ENCODE assay signal across 2 cellular contexts in the genomic region with DNA sequence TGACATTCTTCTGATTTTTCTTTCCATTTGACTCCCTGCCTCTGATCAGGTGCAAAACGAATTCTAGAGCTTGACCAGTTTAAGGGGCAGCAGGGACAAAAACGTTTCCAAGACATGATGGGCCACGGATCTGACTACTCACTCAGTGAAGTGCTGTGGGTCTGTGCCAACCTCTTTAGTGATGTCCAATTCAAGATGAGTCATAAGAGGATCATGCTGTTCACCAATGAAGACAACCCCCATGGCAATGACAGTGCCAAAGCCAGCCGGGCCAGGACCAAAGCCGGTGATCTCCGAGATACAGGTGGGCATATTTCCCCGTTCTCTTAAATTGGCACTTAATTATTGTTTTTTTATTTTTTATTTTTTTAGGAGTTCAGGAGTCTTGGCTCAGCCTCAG.
A peak's percentile ranks its signal among the peaks of the same experiment; 100 is the strongest.
TF ChIP-seq lines count a peak whose summit lies in the region.

No MANE protein-coding gene starts in this region.

TF ChIP-seq in HEK293, 187 proteins besides CTCF, POLR2A, EP300 and RAD21:
- no peak for TF ChIP-seq ZIC2 (tag by site-specific recombination; IDR thresholded peaks at IDR 0.05)
- no peak for TF ChIP-seq ZNF292 (tag by site-specific recombination; IDR thresholded peaks at IDR 0.05; ENCODE audit: borderline replicate concordance, low read depth)
- TF ChIP-seq, protein P1, sequence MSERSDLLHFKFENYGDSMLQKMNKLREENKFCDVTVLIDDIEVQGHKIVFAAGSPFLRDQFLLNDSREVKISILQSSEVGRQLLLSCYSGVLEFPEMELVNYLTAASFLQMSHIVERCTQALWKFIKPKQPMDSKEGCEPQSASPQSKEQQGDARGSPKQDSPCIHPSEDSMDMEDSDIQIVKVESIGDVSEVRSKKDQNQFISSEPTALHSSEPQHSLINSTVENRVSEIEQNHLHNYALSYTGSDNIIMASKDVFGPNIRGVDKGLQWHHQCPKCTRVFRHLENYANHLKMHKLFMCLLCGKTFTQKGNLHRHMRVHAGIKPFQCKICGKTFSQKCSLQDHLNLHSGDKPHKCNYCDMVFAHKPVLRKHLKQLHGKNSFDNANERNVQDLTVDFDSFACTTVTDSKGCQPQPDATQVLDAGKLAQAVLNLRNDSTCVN (tag by site-specific recombination; optimal IDR thresholded peaks at IDR 0.05) = no peak
- no peak for TF ChIP-seq ZNF76 (tag by site-specific recombination; IDR thresholded peaks at IDR 0.05; ENCODE audit: borderline replicate concordance, low read depth)
- TF ChIP-seq ZNF10 (tag by site-specific recombination; IDR thresholded peaks at IDR 0.05) = peak; percentile 65; the same call in 1 of the 2 replicates
- no peak for TF ChIP-seq ZNF202 (tag by site-specific recombination; IDR thresholded peaks at IDR 0.05; ENCODE audit: borderline replicate concordance)

TF ChIP-seq in K562, 482 proteins besides CTCF, POLR2A, EP300 and RAD21:
- no peak for TF ChIP-seq KLF13 (tag; IDR thresholded peaks at IDR 0.05; ENCODE audit: borderline replicate concordance, low read depth)
- no peak for TF ChIP-seq ZNF764 (CRISPR knock-in tag; IDR thresholded peaks at IDR 0.05; ENCODE audit: low read depth)
- TF ChIP-seq, protein P2, sequence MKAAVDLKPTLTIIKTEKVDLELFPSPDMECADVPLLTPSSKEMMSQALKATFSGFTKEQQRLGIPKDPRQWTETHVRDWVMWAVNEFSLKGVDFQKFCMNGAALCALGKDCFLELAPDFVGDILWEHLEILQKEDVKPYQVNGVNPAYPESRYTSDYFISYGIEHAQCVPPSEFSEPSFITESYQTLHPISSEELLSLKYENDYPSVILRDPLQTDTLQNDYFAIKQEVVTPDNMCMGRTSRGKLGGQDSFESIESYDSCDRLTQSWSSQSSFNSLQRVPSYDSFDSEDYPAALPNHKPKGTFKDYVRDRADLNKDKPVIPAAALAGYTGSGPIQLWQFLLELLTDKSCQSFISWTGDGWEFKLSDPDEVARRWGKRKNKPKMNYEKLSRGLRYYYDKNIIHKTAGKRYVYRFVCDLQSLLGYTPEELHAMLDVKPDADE (conservative IDR thresholded peaks at IDR 0.05; ENCODE audit: control insufficient read depth, low read depth, low read length) = no peak
- no peak for TF ChIP-seq MCM7 (IDR thresholded peaks at IDR 0.05)
- TF ChIP-seq, protein P1 (CRISPR knock-in tag; IDR thresholded peaks at IDR 0.05) = no peak
- TF ChIP-seq MYNN (IDR thresholded peaks at IDR 0.05) = no peak
- TF ChIP-seq MYNN (CRISPR knock-in tag; IDR thresholded peaks at IDR 0.05) = no peak
- TF ChIP-seq HNRNPH1 (optimal IDR thresholded peaks at IDR 0.05; ENCODE audit: low read depth, low read length) = no peak
